In genomic region chr16:48162839-48163410, GRCh38 we compare ENCODE assay signal across 38 cellular contexts. TPM values are rescaled to one million over a fixed set of nuclear protein-coding genes. Genes with fewer than 3 reads are reported as not detected.
"Had no signal": no experiment of that assay in that cellular context is flagged by ENCODE, and none has a peak within 500 bp of the region (broad histone marks: within the 10 kb centered on the region; RNA-seq: fewer than 3 reads in every experiment).

No MANE protein-coding gene starts in this region.

- H3K4me3 Mint-ChIP-seq: activated CD4-positive, alpha-beta memory T cell treated with anti-CD3 and anti-CD28 coated beads for 36 hours; activated CD4-positive, alpha-beta T cell treated with anti-CD3 and anti-CD28 coated beads for 36 hours; activated CD4-positive, alpha-beta T cell treated with anti-CD3 and anti-CD28 coated beads, Interleukin-2, amount 10 ng/mL, durations not matched to agents 24 days and 14 days; activated CD8-positive, alpha-beta memory T cell treated with anti-CD3 and anti-CD28 coated beads, Interleukin-2, amount 10 ng/mL, durations not matched to agents 7 days and 5 days; activated CD8-positive, alpha-beta T cell treated with anti-CD3 and anti-CD28 coated beads, Interleukin-2, amount 10 ng/mL, durations not matched to agents 7 days and 5 days; activated naive CD8-positive, alpha-beta T cell; central memory CD8-positive, alpha-beta T cell; effector memory CD8-positive, alpha-beta T cell; T-helper 17 cell; T-helper 2 cell treated with Interferon-gamma antibody and Interleukin-4, amounts not matched to agents 5 μg/mL and 100 μg/mL, for 36 hours had no signal

- H3K27ac ChIP-seq: brain microvascular endothelial cell, esophagus muscularis mucosa, foreskin keratinocyte, gastrocnemius medialis, heart right ventricle had no signal

- H3K27me3 ChIP-seq: brain microvascular endothelial cell, foreskin keratinocyte, gastrocnemius medialis, heart right ventricle had no signal

- FAIRE-seq: astrocyte, colon had no signal

- H3K4me3 ChIP-seq: esophagus muscularis mucosa, gastrocnemius medialis, heart right ventricle had no signal

- H3K9me3 Mint-ChIP-seq: activated CD4-positive, alpha-beta memory T cell treated with anti-CD3 and anti-CD28 coated beads for 36 hours; activated CD4-positive, alpha-beta T cell treated with anti-CD3 and anti-CD28 coated beads, Interleukin-2, amount 10 ng/mL, durations not matched to agents 24 days and 14 days; central memory CD8-positive, alpha-beta T cell; effector memory CD8-positive, alpha-beta T cell; T-helper 2 cell treated with Interferon-gamma antibody and Interleukin-4, amounts not matched to agents 5 μg/mL and 100 μg/mL, for 36 hours had no signal

- H3K36me3 Mint-ChIP-seq: activated CD4-positive, alpha-beta memory T cell treated with anti-CD3 and anti-CD28 coated beads for 36 hours; activated CD8-positive, alpha-beta memory T cell treated with anti-CD3 and anti-CD28 coated beads, Interleukin-2, amount 10 ng/mL, durations not matched to agents 7 days and 5 days; activated naive CD8-positive, alpha-beta T cell had no signal

- H3K4me1 ChIP-seq: foreskin keratinocyte had no signal

- H3K9me3 ChIP-seq: esophagus muscularis mucosa, gastrocnemius medialis, heart right ventricle had no signal

- DNase-seq: activated CD4-positive, alpha-beta memory T cell treated with anti-CD3 and anti-CD28 coated beads for 36 hours; activated CD4-positive, alpha-beta T cell treated with anti-CD3 and anti-CD28 coated beads for 36 hours; activated CD4-positive, alpha-beta T cell treated with anti-CD3 and anti-CD28 coated beads, Interleukin-2, amount 10 ng/mL, durations not matched to agents 24 days and 14 days; activated CD4-positive, CD25-positive, alpha-beta regulatory T cell; activated CD4-positive, CD25-positive, alpha-beta regulatory T cell treated with anti-CD3 and anti-CD28 coated beads, Interleukin-2, amount 50 U/mL, for 72 hours; activated CD8-positive, alpha-beta memory T cell treated with anti-CD3 and anti-CD28 coated beads, Interleukin-2, amount 10 ng/mL, durations not matched to agents 7 days and 5 days; activated CD8-positive, alpha-beta memory T cell treated with anti-CD3 and anti-CD28 coated beads, Interleukin-2, amount 50 U/mL, for 4 hours; activated CD8-positive, alpha-beta T cell treated with anti-CD3 and anti-CD28 coated beads, Interleukin-2, amount 10 ng/mL, durations not matched to agents 7 days and 5 days; activated gamma-delta T cell treated with Interleukin-2 at 50 U/mL for 16 hours; activated naive CD4-positive, alpha-beta T cell treated with anti-CD3 and anti-CD28 coated beads, Interleukin-2, amount 50 U/mL, for 16 hours; activated naive CD4-positive, alpha-beta T cell treated with Interleukin-2 at 50 U/mL for 16 hours; activated T-cell treated with anti-CD3 and anti-CD28 coated beads, Interleukin-2, amount 50 U/mL, for 1 hour; activated T-cell treated with anti-CD3 and anti-CD28 coated beads, Interleukin-2, amount 50 U/mL, for 48 hours; amniotic stem cell; anterior cingulate cortex; brain microvascular endothelial cell; cortex of kidney; dermis blood vessel endothelial cell; effector CD4-positive, alpha-beta T cell; effector memory CD8-positive, alpha-beta T cell; erythroblast; foreskin keratinocyte; gastrocnemius medialis; heart right ventricle; T-helper 1 cell; T-helper 17 cell; T1000 had no signal

- ATAC-seq: activated CD4-positive, alpha-beta T cell treated with anti-CD3 and anti-CD28 coated beads for 36 hours; activated CD8-positive, alpha-beta memory T cell treated with anti-CD3 and anti-CD28 coated beads, Interleukin-2, amount 10 ng/mL, durations not matched to agents 7 days and 5 days; activated CD8-positive, alpha-beta T cell treated with anti-CD3 and anti-CD28 coated beads, Interleukin-2, amount 10 ng/mL, durations not matched to agents 7 days and 5 days; effector memory CD8-positive, alpha-beta T cell; foreskin keratinocyte; gastrocnemius medialis; heart right ventricle; T-helper 17 cell had no signal

- H3K36me3 ChIP-seq: brain microvascular endothelial cell, esophagus muscularis mucosa, gastrocnemius medialis, heart right ventricle had no signal

- H3K27ac Mint-ChIP-seq: activated CD4-positive, alpha-beta memory T cell treated with anti-CD3 and anti-CD28 coated beads for 36 hours; activated CD4-positive, alpha-beta T cell treated with anti-CD3 and anti-CD28 coated beads for 36 hours; activated CD4-positive, alpha-beta T cell treated with anti-CD3 and anti-CD28 coated beads, Interleukin-2, amount 10 ng/mL, durations not matched to agents 24 days and 14 days; activated CD8-positive, alpha-beta memory T cell treated with anti-CD3 and anti-CD28 coated beads, Interleukin-2, amount 10 ng/mL, durations not matched to agents 7 days and 5 days; activated CD8-positive, alpha-beta T cell treated with anti-CD3 and anti-CD28 coated beads, Interleukin-2, amount 10 ng/mL, durations not matched to agents 7 days and 5 days; activated naive CD8-positive, alpha-beta T cell; effector memory CD8-positive, alpha-beta T cell; T-helper 17 cell; T-helper 2 cell treated with Interferon-gamma antibody and Interleukin-4, amounts not matched to agents 5 μg/mL and 100 μg/mL, for 36 hours had no signal

RNA-seq across cellular contexts. Expression of gene ABCC12, which starts 7.1 kb away (rescaled TPM):
- total RNA-seq: activated CD4-positive, alpha-beta memory T cell treated with anti-CD3 and anti-CD28 coated beads for 36 hours; activated CD4-positive, alpha-beta T cell treated with anti-CD3 and anti-CD28 coated beads for 36 hours; activated CD4-positive, alpha-beta T cell treated with anti-CD3 and anti-CD28 coated beads, Interleukin-2, amount 10 ng/mL, durations not matched to agents 24 days and 14 days; activated CD8-positive, alpha-beta memory T cell treated with anti-CD3 and anti-CD28 coated beads for 36 hours; activated CD8-positive, alpha-beta memory T cell treated with anti-CD3 and anti-CD28 coated beads, Interleukin-2, amount 10 ng/mL, durations not matched to agents 7 days and 5 days; activated CD8-positive, alpha-beta T cell treated with anti-CD3 and anti-CD28 coated beads, Interleukin-2, amount 10 ng/mL, durations not matched to agents 7 days and 5 days; astrocyte; bronchial epithelial cell; cardiac septum; dermis blood vessel endothelial cell; esophagus muscularis mucosa; foreskin keratinocyte; glomerular endothelial cell; T-helper 17 cell had no signal
- polyA plus RNA-seq: adipose tissue, foreskin keratinocyte had no signal
